Comparison of ENCODE assay signal across 21 cellular contexts in genomic region chr15:85722789-85723188, GRCh38.
DNase-seq lines count a peak whose midpoint lies in the region; ATAC-seq and TF ChIP-seq lines count a peak whose summit lies in the region.
"Had no signal": no experiment of that assay in that cellular context is flagged by ENCODE, and none has a peak within 500 bp of the region (broad histone marks: within the 10 kb centered on the region; RNA-seq: fewer than 3 reads in every experiment).

No MANE protein-coding gene starts in this region.

- peaks cover 31% of the 10 kb centered on the region for H3K4me1 Mint-ChIP-seq in activated CD4-positive, alpha-beta T cell treated with anti-CD3 and anti-CD28 coated beads, Interleukin-2, amount 10 ng/mL, durations not matched to agents 24 days and 14 days
- peaks cover 52% of the 10 kb centered on the region for H3K4me1 Mint-ChIP-seq in CD4-positive, alpha-beta T cell (ENCODE audit: low read depth)
- peaks cover 30% of the 10 kb centered on the region for H3K4me1 Mint-ChIP-seq in activated naive CD8-positive, alpha-beta T cell (ENCODE audit: low read depth)
- H3K4me1 Mint-ChIP-seq in naive thymus-derived CD4-positive, alpha-beta T cell: peaks cover 17 to 47% (median 37%) of the 10 kb centered on the region in 7 donors

- no peaks in the 10 kb centered on the region for H3K27me3 Mint-ChIP-seq in activated CD4-positive, alpha-beta T cell treated with anti-CD3 and anti-CD28 coated beads, Interleukin-2, amount 10 ng/mL, durations not matched to agents 24 days and 14 days
- H3K27me3 Mint-ChIP-seq in CD4-positive, alpha-beta T cell: no peaks in the 10 kb centered on the region
- no peaks in the 10 kb centered on the region for H3K27me3 Mint-ChIP-seq in activated naive CD8-positive, alpha-beta T cell
- H3K27me3 Mint-ChIP-seq in naive thymus-derived CD4-positive, alpha-beta T cell: no peaks in the 10 kb centered on the region
- H3K27me3 Mint-ChIP-seq: stimulated activated naive B cell treated with anti-CD40 and anti-IgM and Interleukin-4, amounts not matched to agents 10 μg/mL and 1 μg/mL and 100 μg/mL, for 72 hours had no signal

- TF ChIP-seq CTCF in CD4-positive, alpha-beta T cell (IDR thresholded peaks at IDR 0.05): no peak

- H3K9me3 ChIP-seq in CD4-positive, alpha-beta T cell (ENCODE audit: control insufficient read depth, low read length): no peaks in the 10 kb centered on the region
- H3K9me3 ChIP-seq in naive thymus-derived CD4-positive, alpha-beta T cell (ENCODE audit: control insufficient read depth in 2 of 3, low read length in 3 of 3): no peaks in the 10 kb centered on the region
- H3K9me3 ChIP-seq: left lung, ovary, sigmoid colon, upper lobe of left lung had no signal

- POLR2A ChIA-PET in CD4-positive, alpha-beta T cell (lab: Charles Lee): no interaction called here
- POLR2A ChIA-PET in naive thymus-derived CD4-positive, alpha-beta T cell (lab: Charles Lee): interaction anchor here (1.2 kb wide), 1 partner anchor 10 kb away, joined by 3 read pairs; no protein-coding TSS in a partner anchor

- peak overlapping the region; percentile 7 for H3K27ac Mint-ChIP-seq in activated CD4-positive, alpha-beta T cell treated with anti-CD3 and anti-CD28 coated beads, Interleukin-2, amount 10 ng/mL, durations not matched to agents 24 days and 14 days
- H3K27ac Mint-ChIP-seq in CD4-positive, alpha-beta T cell: peak overlapping the region; percentile 92
- peak overlapping the region; percentile 87 for H3K27ac Mint-ChIP-seq in activated naive CD8-positive, alpha-beta T cell
- peak overlapping the region in 8 of 9 donors; percentile 76 to 93 (median 89) for H3K27ac Mint-ChIP-seq in naive thymus-derived CD4-positive, alpha-beta T cell

- intact Hi-C loops in activated CD4-positive, alpha-beta T cell treated with anti-CD3 and anti-CD28 coated beads, Interleukin-2, amount 10 ng/mL, durations not matched to agents 24 days and 14 days (cut with micrococcal nuclease): loop anchor here (5.0 kb wide), 1 partner anchor 235 kb away; no protein-coding TSS in a partner anchor
- intact Hi-C loops in CD4-positive, alpha-beta T cell (cut with DNase I, micrococcal nuclease): loop anchor here in 1 of 2 experiments (5.0 kb wide), 1 partner anchor 235 kb away; no protein-coding TSS in a partner anchor
- intact Hi-C loops in naive thymus-derived CD4-positive, alpha-beta T cell (cut with micrococcal nuclease): loop anchor here in 1 of 2 donors (5.0 kb wide), 1 partner anchor 105 kb away; no protein-coding TSS in a partner anchor

- CTCF ChIA-PET in CD4-positive, alpha-beta T cell (lab: Charles Lee): no interaction called here
- CTCF ChIA-PET in naive thymus-derived CD4-positive, alpha-beta T cell (lab: Charles Lee): interaction anchor here (0.9 kb wide), 1 partner anchor 392 kb away, joined by 3 read pairs; no protein-coding TSS in a partner anchor

- no peak overlapping the region for H3K27ac ChIP-seq in CD4-positive, alpha-beta T cell (ENCODE audit: low read depth, low read length)
- H3K27ac ChIP-seq in naive thymus-derived CD4-positive, alpha-beta T cell (ENCODE audit: low read depth, low read length): peak overlapping the region; percentile 34
- H3K27ac ChIP-seq in caudate nucleus (ENCODE audit: low read depth, low read length): no peak overlapping the region
- H3K27ac ChIP-seq: HL-60, PC-9 had no signal

- no peak overlapping the region for H3K4me3 ChIP-seq in naive thymus-derived CD4-positive, alpha-beta T cell (ENCODE audit: low read length)
- H3K4me3 ChIP-seq: left lung, ovary, PC-9, sigmoid colon, upper lobe of left lung had no signal

- peaks cover 8 to 18% of the 10 kb centered on the region in 2 donors for H3K4me1 ChIP-seq in naive thymus-derived CD4-positive, alpha-beta T cell (ENCODE audit: control insufficient read depth in 2 of 2, insufficient read depth in 2 of 2, low read length in 2 of 2)

- no peak for ATAC-seq in CD4-positive, alpha-beta T cell (ENCODE audit: poor library complexity)
- ATAC-seq in naive thymus-derived CD4-positive, alpha-beta T cell: no peak
- ATAC-seq: left lung; stimulated activated naive B cell treated with anti-CD40 and anti-IgM and Interleukin-4, amounts not matched to agents 10 μg/mL and 1 μg/mL and 100 μg/mL, for 72 hours had no signal

- no peak for DNase-seq in activated CD4-positive, alpha-beta T cell treated with anti-CD3 and anti-CD28 coated beads, Interleukin-2, amount 10 ng/mL, durations not matched to agents 24 days and 14 days
- DNase-seq in activated CD4-positive, alpha-beta T cell treated with anti-CD3 and anti-CD28 coated beads for 48 hours: no peak
- DNase-seq in CD4-positive, alpha-beta T cell: no peak
- no peak for DNase-seq in naive thymus-derived CD4-positive, alpha-beta T cell
- DNase-seq in caudate nucleus (lab: John Stamatoyannopoulos, UW): no peak
- DNase-seq in effector CD4-positive, alpha-beta T cell: no peak
- no peak for DNase-seq in NCI-H526 (lab: John Stamatoyannopoulos, UW)
- DNase-seq: 8988T; activated CD8-positive, alpha-beta memory T cell treated with anti-CD3 and anti-CD28 coated beads, Interleukin-2, amount 50 U/mL, for 4 hours; erythroblast; left lung; NCI-H187 treated with DMSO at 0.1 percent for 48 hours; NCI-H2227 treated with DMSO at 0.1 percent for 48 hours; ovary; PC-9; sigmoid colon; stimulated activated naive B cell treated with anti-CD40 and anti-IgM and Interleukin-4, amounts not matched to agents 10 μg/mL and 1 μg/mL and 100 μg/mL, for 72 hours; T-helper 9 cell; upper lobe of left lung had no signal

- H3K4me3 Mint-ChIP-seq in activated CD4-positive, alpha-beta T cell treated with anti-CD3 and anti-CD28 coated beads, Interleukin-2, amount 10 ng/mL, durations not matched to agents 24 days and 14 days: no peak overlapping the region
- no peak overlapping the region for H3K4me3 Mint-ChIP-seq in CD4-positive, alpha-beta T cell
- peak overlapping the region; percentile 35 for H3K4me3 Mint-ChIP-seq in activated naive CD8-positive, alpha-beta T cell
- H3K4me3 Mint-ChIP-seq in naive thymus-derived CD4-positive, alpha-beta T cell: peak overlapping the region in 2 of 10 donors; percentile 12 to 22
- H3K4me3 Mint-ChIP-seq: stimulated activated naive B cell treated with anti-CD40 and anti-IgM and Interleukin-4, amounts not matched to agents 10 μg/mL and 1 μg/mL and 100 μg/mL, for 72 hours had no signal

- no peaks in the 10 kb centered on the region for H3K9me3 Mint-ChIP-seq in activated CD4-positive, alpha-beta T cell treated with anti-CD3 and anti-CD28 coated beads, Interleukin-2, amount 10 ng/mL, durations not matched to agents 24 days and 14 days
- no peaks in the 10 kb centered on the region for H3K9me3 Mint-ChIP-seq in CD4-positive, alpha-beta T cell
- H3K9me3 Mint-ChIP-seq in activated naive CD8-positive, alpha-beta T cell (ENCODE audit: low read depth): no peaks in the 10 kb centered on the region
- H3K9me3 Mint-ChIP-seq in naive thymus-derived CD4-positive, alpha-beta T cell: no peaks in the 10 kb centered on the region
- H3K9me3 Mint-ChIP-seq: stimulated activated naive B cell treated with anti-CD40 and anti-IgM and Interleukin-4, amounts not matched to agents 10 μg/mL and 1 μg/mL and 100 μg/mL, for 72 hours had no signal

- peaks cover 73% of the 10 kb centered on the region for H3K36me3 Mint-ChIP-seq in activated CD4-positive, alpha-beta T cell treated with anti-CD3 and anti-CD28 coated beads, Interleukin-2, amount 10 ng/mL, durations not matched to agents 24 days and 14 days (ENCODE audit: low read depth)
- peaks cover 98% of the 10 kb centered on the region for H3K36me3 Mint-ChIP-seq in CD4-positive, alpha-beta T cell (ENCODE audit: low read depth)
- peaks cover 9% of the 10 kb centered on the region for H3K36me3 Mint-ChIP-seq in activated naive CD8-positive, alpha-beta T cell
- H3K36me3 Mint-ChIP-seq in naive thymus-derived CD4-positive, alpha-beta T cell: peaks cover 28 to 70% (median 38%) of the 10 kb centered on the region in 5 donors

- peaks cover 48 to 99% (median 67%) of the 10 kb centered on the region in 3 experiments for H3K36me3 ChIP-seq in naive thymus-derived CD4-positive, alpha-beta T cell (ENCODE audit: control insufficient read depth in 2 of 3, insufficient read depth in 3 of 3, low read length in 3 of 3)
- H3K36me3 ChIP-seq: ovary had no signal

- H3K27me3 ChIP-seq in CD4-positive, alpha-beta T cell (ENCODE audit: control insufficient read depth, insufficient read depth, low read length): no peaks in the 10 kb centered on the region
- H3K27me3 ChIP-seq in naive thymus-derived CD4-positive, alpha-beta T cell (ENCODE audit: control insufficient read depth in 2 of 2, insufficient read depth in 2 of 2, low read length in 2 of 2): no peaks in the 10 kb centered on the region
- H3K27me3 ChIP-seq: left lung, ovary, sigmoid colon, upper lobe of left lung had no signal

Comparison
In these comparisons a context has a peak if more than half of its experiments do, and no peak if none do; other contexts are left out.
1. H3K27ac Mint-ChIP-seq: peak in every context shown above with its lines; median percentile 92 in CD4-positive, alpha-beta T cell; 89 in naive thymus-derived CD4-positive, alpha-beta T cell; 87 in activated naive CD8-positive, alpha-beta T cell; 7 in activated CD4-positive, alpha-beta T cell treated with anti-CD3 and anti-CD28 coated beads, Interleukin-2, amount 10 ng/mL, durations not matched to agents 24 days and 14 days.